In the genomic region with DNA sequence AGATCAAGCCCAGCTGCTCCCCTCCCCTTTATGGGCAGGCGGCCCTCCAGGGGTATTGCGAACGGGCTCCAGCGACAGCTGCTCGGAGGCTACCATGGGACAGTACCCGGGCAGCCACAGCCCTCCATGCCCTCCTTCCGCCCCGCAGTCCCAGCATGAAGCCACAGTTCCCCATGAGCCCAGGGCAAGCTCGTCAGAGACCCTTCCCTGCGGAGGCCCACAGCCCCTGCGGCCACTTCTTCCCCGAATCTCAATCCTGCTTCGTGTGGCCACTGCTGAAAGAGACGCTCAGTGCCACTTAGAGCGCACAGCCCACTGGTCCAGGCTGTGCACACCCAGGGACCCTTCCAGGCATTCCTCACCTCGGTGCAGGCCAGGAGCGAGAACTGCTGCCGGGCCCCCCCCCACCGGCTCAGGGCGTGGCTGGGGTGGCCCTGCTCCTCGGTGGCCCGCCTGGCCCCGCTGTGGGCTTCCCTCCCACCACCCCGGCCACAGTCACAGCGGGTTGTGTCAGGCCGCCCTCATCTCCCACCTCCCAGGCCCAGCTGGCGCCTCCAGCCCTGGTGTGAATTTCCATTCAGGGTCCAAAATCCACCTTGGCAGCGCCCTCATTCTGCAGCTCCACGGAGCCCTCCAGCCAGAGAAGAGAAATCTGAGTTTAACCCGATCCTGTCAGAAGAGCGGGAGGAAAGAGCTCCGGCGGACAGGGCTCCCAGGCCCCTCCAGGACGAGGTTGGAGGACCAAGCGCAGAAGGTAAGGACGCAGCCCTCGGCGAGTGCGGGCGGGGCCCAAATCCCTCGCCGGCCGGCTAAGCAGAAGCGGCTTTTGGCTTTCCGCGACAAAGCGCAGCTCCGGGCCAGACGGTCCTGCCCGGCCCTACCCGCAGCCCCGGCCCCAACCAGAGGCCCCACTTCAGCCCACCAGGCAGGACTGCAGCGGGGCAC, we compare ENCODE assay signal across 1 cellular context.
TF ChIP-seq lines count a peak whose summit lies in the region.

No MANE protein-coding gene starts in this region.

TF ChIP-seq in HepG2, 621 proteins besides CTCF, POLR2A, EP300 and RAD21 (continued from another document and continues in another):
- TF ChIP-seq, protein P1, sequence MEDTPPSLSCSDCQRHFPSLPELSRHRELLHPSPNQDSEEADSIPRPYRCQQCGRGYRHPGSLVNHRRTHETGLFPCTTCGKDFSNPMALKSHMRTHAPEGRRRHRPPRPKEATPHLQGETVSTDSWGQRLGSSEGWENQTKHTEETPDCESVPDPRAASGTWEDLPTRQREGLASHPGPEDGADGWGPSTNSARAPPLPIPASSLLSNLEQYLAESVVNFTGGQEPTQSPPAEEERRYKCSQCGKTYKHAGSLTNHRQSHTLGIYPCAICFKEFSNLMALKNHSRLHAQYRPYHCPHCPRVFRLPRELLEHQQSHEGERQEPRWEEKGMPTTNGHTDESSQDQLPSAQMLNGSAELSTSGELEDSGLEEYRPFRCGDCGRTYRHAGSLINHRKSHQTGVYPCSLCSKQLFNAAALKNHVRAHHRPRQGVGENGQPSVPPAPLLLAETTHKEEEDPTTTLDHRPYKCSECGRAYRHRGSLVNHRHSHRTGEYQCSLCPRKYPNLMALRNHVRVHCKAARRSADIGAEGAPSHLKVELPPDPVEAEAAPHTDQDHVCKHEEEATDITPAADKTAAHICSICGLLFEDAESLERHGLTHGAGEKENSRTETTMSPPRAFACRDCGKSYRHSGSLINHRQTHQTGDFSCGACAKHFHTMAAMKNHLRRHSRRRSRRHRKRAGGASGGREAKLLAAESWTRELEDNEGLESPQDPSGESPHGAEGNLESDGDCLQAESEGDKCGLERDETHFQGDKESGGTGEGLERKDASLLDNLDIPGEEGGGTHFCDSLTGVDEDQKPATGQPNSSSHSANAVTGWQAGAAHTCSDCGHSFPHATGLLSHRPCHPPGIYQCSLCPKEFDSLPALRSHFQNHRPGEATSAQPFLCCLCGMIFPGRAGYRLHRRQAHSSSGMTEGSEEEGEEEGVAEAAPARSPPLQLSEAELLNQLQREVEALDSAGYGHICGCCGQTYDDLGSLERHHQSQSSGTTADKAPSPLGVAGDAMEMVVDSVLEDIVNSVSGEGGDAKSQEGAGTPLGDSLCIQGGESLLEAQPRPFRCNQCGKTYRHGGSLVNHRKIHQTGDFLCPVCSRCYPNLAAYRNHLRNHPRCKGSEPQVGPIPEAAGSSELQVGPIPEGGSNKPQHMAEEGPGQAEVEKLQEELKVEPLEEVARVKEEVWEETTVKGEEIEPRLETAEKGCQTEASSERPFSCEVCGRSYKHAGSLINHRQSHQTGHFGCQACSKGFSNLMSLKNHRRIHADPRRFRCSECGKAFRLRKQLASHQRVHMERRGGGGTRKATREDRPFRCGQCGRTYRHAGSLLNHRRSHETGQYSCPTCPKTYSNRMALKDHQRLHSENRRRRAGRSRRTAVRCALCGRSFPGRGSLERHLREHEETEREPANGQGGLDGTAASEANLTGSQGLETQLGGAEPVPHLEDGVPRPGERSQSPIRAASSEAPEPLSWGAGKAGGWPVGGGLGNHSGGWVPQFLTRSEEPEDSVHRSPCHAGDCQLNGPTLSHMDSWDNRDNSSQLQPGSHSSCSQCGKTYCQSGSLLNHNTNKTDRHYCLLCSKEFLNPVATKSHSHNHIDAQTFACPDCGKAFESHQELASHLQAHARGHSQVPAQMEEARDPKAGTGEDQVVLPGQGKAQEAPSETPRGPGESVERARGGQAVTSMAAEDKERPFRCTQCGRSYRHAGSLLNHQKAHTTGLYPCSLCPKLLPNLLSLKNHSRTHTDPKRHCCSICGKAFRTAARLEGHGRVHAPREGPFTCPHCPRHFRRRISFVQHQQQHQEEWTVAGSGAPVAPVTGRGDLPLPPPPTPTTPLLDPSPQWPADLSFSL (CRISPR knock-in tag; IDR thresholded peaks at IDR 0.05), result no peak
- TF ChIP-seq, protein P2, sequence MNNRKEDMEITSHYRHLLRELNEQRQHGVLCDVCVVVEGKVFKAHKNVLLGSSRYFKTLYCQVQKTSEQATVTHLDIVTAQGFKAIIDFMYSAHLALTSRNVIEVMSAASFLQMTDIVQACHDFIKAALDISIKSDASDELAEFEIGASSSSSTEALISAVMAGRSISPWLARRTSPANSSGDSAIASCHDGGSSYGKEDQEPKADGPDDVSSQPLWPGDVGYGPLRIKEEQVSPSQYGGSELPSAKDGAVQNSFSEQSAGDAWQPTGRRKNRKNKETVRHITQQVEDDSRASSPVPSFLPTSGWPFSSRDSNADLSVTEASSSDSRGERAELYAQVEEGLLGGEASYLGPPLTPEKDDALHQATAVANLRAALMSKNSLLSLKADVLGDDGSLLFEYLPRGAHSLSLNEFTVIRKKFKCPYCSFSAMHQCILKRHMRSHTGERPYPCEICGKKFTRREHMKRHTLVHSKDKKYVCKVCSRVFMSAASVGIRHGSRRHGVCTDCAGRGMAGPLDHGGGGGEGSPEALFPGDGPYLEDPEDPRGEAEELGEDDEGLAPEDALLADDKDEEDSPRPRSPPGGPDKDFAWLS (CRISPR knock-in tag; IDR thresholded peaks at IDR 0.05; ENCODE audit: borderline replicate concordance), result no peak
- TF ChIP-seq PHF21A (CRISPR knock-in tag; IDR thresholded peaks at IDR 0.05) (peak; percentile 95), SETDB1 (CRISPR knock-in tag; IDR thresholded peaks at IDR 0.05; ENCODE audit: borderline replicate concordance) (no peak), IKZF4 (CRISPR knock-in tag; IDR thresholded peaks at IDR 0.05; ENCODE audit: borderline replicate concordance, low read depth, not compliant biosample characterization) (no peak), SMC3 (IDR thresholded peaks at IDR 0.05; ENCODE audit: low read length) (0 out of 2 replicates have a peak, but pooled peaks have one; percentile 21), ZNF777 (CRISPR knock-in tag; IDR thresholded peaks at IDR 0.05) (no peak), FOXC1 (CRISPR knock-in tag; IDR thresholded peaks at IDR 0.05; ENCODE audit: borderline replicate concordance) (peak; percentile 87), MEF2D (CRISPR knock-in tag; IDR thresholded peaks at IDR 0.05) (no peak), ZNF816 (CRISPR knock-in tag; IDR thresholded peaks at IDR 0.05; ENCODE audit: borderline replicate concordance) (no peak), KLF6 (CRISPR knock-in tag; IDR thresholded peaks at IDR 0.05) (peak; percentile 60; the same call in 1 of the 2 replicates), ZNF547 (CRISPR knock-in tag; IDR thresholded peaks at IDR 0.05) (peak; percentile 45), MTA3 (CRISPR knock-in tag; IDR thresholded peaks at IDR 0.05) (no peak), MED1 (CRISPR knock-in tag; IDR thresholded peaks at IDR 0.05) (peak; percentile 62), ZNF136 (CRISPR knock-in tag; IDR thresholded peaks at IDR 0.05; ENCODE audit: low read depth) (no peak; the same call in none of the 2 replicates), ZNF331 (CRISPR knock-in tag; IDR thresholded peaks at IDR 0.05) (peak; percentile 85), CC2D1A (CRISPR knock-in tag; IDR thresholded peaks at IDR 0.05) (no peak), ZNF382 (CRISPR knock-in tag; IDR thresholded peaks at IDR 0.05; ENCODE audit: borderline replicate concordance) (no peak), SRSF9 (IDR thresholded peaks at IDR 0.05; ENCODE audit: borderline replicate concordance, insufficient read depth, low read depth, low read length, poor library complexity, severe bottlenecking) (no peak), CENPT (CRISPR knock-in tag; IDR thresholded peaks at IDR 0.05; ENCODE audit: low read depth) (no peak), ZNF598 (CRISPR knock-in tag; IDR thresholded peaks at IDR 0.05; ENCODE audit: borderline replicate concordance) (no peak), TBX3 (IDR thresholded peaks at IDR 0.05; ENCODE audit: borderline replicate concordance) (peak; percentile 80; the same call in 1 of the 2 replicates), ZMYM4 (CRISPR knock-in tag; IDR thresholded peaks at IDR 0.05) (peak; percentile 83; the same call in 1 of the 2 replicates), MTA1 (CRISPR knock-in tag; IDR thresholded peaks at IDR 0.05; ENCODE audit: borderline replicate concordance) (peak; percentile 78; the same call in 1 of the 2 replicates), FOXK1 (CRISPR knock-in tag; IDR thresholded peaks at IDR 0.05; ENCODE audit: borderline replicate concordance, low read depth) (no peak), ZBTB7B (CRISPR knock-in tag; IDR thresholded peaks at IDR 0.05) (peak; percentile 93)
- TF ChIP-seq, protein P3, sequence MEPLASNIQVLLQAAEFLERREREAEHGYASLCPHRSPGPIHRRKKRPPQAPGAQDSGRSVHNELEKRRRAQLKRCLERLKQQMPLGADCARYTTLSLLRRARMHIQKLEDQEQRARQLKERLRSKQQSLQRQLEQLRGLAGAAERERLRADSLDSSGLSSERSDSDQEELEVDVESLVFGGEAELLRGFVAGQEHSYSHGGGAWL (CRISPR knock-in tag; IDR thresholded peaks at IDR 0.05), result peak; percentile 63
- TF ChIP-seq, protein P4, sequence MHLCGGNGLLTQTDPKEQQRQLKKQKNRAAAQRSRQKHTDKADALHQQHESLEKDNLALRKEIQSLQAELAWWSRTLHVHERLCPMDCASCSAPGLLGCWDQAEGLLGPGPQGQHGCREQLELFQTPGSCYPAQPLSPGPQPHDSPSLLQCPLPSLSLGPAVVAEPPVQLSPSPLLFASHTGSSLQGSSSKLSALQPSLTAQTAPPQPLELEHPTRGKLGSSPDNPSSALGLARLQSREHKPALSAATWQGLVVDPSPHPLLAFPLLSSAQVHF (CRISPR knock-in tag; IDR thresholded peaks at IDR 0.05), result no peak
- TF ChIP-seq, protein P5, sequence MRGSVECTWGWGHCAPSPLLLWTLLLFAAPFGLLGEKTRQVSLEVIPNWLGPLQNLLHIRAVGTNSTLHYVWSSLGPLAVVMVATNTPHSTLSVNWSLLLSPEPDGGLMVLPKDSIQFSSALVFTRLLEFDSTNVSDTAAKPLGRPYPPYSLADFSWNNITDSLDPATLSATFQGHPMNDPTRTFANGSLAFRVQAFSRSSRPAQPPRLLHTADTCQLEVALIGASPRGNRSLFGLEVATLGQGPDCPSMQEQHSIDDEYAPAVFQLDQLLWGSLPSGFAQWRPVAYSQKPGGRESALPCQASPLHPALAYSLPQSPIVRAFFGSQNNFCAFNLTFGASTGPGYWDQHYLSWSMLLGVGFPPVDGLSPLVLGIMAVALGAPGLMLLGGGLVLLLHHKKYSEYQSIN (CRISPR knock-in tag; IDR thresholded peaks at IDR 0.05; ENCODE audit: borderline replicate concordance), result no peak
- TF ChIP-seq, protein P6, sequence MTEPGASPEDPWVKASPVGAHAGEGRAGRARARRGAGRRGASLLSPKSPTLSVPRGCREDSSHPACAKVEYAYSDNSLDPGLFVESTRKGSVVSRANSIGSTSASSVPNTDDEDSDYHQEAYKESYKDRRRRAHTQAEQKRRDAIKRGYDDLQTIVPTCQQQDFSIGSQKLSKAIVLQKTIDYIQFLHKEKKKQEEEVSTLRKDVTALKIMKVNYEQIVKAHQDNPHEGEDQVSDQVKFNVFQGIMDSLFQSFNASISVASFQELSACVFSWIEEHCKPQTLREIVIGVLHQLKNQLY (CRISPR knock-in tag; IDR thresholded peaks at IDR 0.05), result no peak
- TF ChIP-seq, protein P7, sequence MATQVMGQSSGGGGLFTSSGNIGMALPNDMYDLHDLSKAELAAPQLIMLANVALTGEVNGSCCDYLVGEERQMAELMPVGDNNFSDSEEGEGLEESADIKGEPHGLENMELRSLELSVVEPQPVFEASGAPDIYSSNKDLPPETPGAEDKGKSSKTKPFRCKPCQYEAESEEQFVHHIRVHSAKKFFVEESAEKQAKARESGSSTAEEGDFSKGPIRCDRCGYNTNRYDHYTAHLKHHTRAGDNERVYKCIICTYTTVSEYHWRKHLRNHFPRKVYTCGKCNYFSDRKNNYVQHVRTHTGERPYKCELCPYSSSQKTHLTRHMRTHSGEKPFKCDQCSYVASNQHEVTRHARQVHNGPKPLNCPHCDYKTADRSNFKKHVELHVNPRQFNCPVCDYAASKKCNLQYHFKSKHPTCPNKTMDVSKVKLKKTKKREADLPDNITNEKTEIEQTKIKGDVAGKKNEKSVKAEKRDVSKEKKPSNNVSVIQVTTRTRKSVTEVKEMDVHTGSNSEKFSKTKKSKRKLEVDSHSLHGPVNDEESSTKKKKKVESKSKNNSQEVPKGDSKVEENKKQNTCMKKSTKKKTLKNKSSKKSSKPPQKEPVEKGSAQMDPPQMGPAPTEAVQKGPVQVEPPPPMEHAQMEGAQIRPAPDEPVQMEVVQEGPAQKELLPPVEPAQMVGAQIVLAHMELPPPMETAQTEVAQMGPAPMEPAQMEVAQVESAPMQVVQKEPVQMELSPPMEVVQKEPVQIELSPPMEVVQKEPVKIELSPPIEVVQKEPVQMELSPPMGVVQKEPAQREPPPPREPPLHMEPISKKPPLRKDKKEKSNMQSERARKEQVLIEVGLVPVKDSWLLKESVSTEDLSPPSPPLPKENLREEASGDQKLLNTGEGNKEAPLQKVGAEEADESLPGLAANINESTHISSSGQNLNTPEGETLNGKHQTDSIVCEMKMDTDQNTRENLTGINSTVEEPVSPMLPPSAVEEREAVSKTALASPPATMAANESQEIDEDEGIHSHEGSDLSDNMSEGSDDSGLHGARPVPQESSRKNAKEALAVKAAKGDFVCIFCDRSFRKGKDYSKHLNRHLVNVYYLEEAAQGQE (IDR thresholded peaks at IDR 0.05; ENCODE audit: borderline replicate concordance in 1 of 2, low read depth in 1 of 2, low read length in 2 of 2), result no peak
- TF ChIP-seq, protein P8, sequence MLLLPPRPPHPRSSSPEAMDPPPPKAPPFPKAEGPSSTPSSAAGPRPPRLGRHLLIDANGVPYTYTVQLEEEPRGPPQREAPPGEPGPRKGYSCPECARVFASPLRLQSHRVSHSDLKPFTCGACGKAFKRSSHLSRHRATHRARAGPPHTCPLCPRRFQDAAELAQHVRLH (CRISPR knock-in tag; IDR thresholded peaks at IDR 0.05; ENCODE audit: borderline replicate concordance, low read depth), result no peak
- TF ChIP-seq, protein P9, sequence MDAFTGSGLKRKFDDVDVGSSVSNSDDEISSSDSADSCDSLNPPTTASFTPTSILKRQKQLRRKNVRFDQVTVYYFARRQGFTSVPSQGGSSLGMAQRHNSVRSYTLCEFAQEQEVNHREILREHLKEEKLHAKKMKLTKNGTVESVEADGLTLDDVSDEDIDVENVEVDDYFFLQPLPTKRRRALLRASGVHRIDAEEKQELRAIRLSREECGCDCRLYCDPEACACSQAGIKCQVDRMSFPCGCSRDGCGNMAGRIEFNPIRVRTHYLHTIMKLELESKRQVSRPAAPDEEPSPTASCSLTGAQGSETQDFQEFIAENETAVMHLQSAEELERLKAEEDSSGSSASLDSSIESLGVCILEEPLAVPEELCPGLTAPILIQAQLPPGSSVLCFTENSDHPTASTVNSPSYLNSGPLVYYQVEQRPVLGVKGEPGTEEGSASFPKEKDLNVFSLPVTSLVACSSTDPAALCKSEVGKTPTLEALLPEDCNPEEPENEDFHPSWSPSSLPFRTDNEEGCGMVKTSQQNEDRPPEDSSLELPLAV (CRISPR knock-in tag; conservative IDR thresholded peaks at IDR 0.05; ENCODE audit: low read depth), result no peak
- TF ChIP-seq, protein P10, sequence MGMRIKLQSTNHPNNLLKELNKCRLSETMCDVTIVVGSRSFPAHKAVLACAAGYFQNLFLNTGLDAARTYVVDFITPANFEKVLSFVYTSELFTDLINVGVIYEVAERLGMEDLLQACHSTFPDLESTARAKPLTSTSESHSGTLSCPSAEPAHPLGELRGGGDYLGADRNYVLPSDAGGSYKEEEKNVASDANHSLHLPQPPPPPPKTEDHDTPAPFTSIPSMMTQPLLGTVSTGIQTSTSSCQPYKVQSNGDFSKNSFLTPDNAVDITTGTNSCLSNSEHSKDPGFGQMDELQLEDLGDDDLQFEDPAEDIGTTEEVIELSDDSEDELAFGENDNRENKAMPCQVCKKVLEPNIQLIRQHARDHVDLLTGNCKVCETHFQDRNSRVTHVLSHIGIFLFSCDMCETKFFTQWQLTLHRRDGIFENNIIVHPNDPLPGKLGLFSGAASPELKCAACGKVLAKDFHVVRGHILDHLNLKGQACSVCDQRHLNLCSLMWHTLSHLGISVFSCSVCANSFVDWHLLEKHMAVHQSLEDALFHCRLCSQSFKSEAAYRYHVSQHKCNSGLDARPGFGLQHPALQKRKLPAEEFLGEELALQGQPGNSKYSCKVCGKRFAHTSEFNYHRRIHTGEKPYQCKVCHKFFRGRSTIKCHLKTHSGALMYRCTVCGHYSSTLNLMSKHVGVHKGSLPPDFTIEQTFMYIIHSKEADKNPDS (CRISPR knock-in tag; IDR thresholded peaks at IDR 0.05), result peak; percentile 69; the same call in 1 of the 2 replicates
